ENCODE assay signal across 1 cellular context in the genomic region with DNA sequence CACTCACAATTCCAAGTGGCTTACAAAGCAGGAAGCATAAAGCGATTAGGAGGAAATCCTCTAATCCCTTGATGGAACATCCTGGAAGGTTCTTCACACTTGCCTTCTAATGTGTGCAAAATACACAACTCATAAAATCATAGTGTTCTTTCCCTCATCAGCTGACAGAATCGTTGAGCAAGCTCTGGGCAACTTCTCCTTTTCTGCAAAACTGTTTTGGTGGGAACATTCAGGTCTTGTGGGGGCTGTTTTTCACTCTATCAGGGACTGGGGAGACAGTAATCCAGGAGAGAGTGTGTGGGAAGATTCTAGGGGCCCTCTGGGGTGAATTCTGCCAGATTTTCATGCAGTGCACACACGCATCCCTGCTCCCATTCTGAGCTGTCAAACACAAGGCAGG.
TF ChIP-seq lines count a peak whose summit lies in the region.

No MANE protein-coding gene starts in this region.

TF ChIP-seq in K562, 482 proteins besides CTCF, POLR2A, EP300 and RAD21 (continued from another document):
- no peak for TF ChIP-seq PHF8 (IDR thresholded peaks at IDR 0.05; ENCODE audit: borderline replicate concordance, low read length)
TF ChIP-seq in K562: peak in this region for 1.
